In the genomic region with DNA sequence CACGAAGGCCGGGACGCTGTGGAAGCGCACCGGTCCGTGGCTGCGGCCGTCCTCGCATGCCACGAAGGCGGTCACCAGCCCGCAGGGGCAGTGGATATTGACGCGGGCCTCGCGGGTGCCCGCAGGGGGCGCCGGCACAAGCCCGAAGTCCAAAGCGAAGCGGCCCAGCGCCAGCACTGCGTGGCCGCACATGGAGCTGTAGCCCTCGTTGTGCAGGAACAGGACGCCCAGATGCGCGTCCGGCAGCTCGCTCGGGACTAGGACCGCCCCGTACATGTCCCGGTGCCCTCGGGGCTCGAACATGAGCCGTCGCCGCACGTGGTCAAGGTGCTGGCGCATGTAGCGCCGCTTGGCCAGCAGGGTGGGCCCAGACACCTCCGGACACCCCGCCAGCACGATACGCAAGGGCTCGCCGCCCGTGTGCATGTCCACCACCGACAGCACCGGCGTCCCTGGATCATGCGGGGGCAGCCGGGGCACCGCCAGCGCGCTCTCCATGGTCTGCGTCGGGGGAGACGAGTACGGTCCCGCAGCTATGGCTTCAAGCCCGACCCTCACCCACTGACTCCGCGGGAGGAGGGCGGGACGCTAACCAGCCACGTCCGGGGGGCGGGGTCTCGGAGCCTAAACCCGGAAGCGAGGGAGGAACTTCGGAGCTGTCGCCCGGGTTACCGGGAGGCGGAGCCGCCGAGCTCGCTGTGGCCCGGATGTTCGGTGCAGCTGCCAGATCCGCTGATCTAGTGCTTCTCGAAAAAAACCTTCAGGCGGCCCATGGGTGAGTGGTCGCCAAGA, we compare ENCODE assay signal across 8 cellular contexts.
DNase-seq lines count a peak whose midpoint lies in the region; ATAC-seq lines count a peak whose summit lies in the region.

JKAMP (plus strand) TSS at position 699 of the 792 bp plus-strand sequence; CDS start at position 772, 73 bp downstream.
L3HYPDH (minus strand) TSS at position 590 of the 792 bp plus-strand sequence; CDS start at position 498, 92 bp downstream.

- peaks cover 50% of the 10 kb centered on the region for H3K4me1 Mint-ChIP-seq in central memory CD8-positive, alpha-beta T cell

- DNase-seq in AML-193 (lab: John Stamatoyannopoulos, UW), result peak; percentile 82 to 88
- peak; percentile 93 to 98 for DNase-seq in NCI-H446 (lab: John Stamatoyannopoulos, UW)
- DNase-seq in activated CD4-positive, CD25-positive, alpha-beta regulatory T cell treated with anti-CD3 and anti-CD28 coated beads, Interleukin-2, amount 50 U/mL, for 16 hours (ENCODE audit: low read depth, low spot score), result peak; percentile 94
- DNase-seq in central memory CD8-positive, alpha-beta T cell (ENCODE audit: low spot score in 2 of 2), result peak; percentile 91 to 97
- peak; percentile 99 for DNase-seq in islet precursor cell
- DNase-seq in stimulated activated CD4-positive, alpha-beta T cell treated with anti-CD3 and anti-CD28 coated beads, Interleukin-12 subunit alpha, Interleukin-12 subunit beta, amount 100 ng/mL, for 48 hours (ENCODE audit: low read depth in 2 of 3, low spot score in 1 of 3), result peak; percentile 93 to 98 (median 94)

- peak within 1 kb of the TSS; percentile 88 for H3K4me3 Mint-ChIP-seq in central memory CD8-positive, alpha-beta T cell

- H3K9me3 Mint-ChIP-seq in central memory CD8-positive, alpha-beta T cell, result no peaks in the 10 kb centered on the region

- peaks cover 13% of the 10 kb centered on the region for H3K36me3 Mint-ChIP-seq in central memory CD8-positive, alpha-beta T cell (ENCODE audit: insufficient read depth)

- ATAC-seq in GM19035 (IDR thresholded peaks at IDR 0.05; ENCODE audit: unreplicated experiment) (peak; percentile 91), HG03354 (IDR thresholded peaks at IDR 0.05; ENCODE audit: poor library complexity, severe bottlenecking, unreplicated experiment) (peak; percentile 89)
- peak; percentile 95 for ATAC-seq in central memory CD8-positive, alpha-beta T cell (replicated peaks; ENCODE audit: extremely low read depth, poor library complexity, severe bottlenecking)

- H3K27ac Mint-ChIP-seq in central memory CD8-positive, alpha-beta T cell (ENCODE audit: low read depth), result peak within 1 kb of the TSS; percentile 74

- no peaks in the 10 kb centered on the region for H3K27me3 Mint-ChIP-seq in central memory CD8-positive, alpha-beta T cell

Comparison
In these comparisons a context has a peak if more than half of its experiments do, and no peak if none do; other contexts are left out.
1. Peak in every context shown above with its lines: DNase-seq and ATAC-seq.